ENCODE assay signal across 28 cellular contexts in genomic region chr3:176463610-176464009, GRCh38.
"Had no signal": no experiment of that assay in that cellular context is flagged by ENCODE, and none has a peak within 500 bp of the region (broad histone marks: within the 10 kb centered on the region; RNA-seq: fewer than 3 reads in every experiment).

No MANE protein-coding gene starts in this region.

- H3K4me3 Mint-ChIP-seq: dendritic cell treated with granulocyte-macrophage colony-stimulating factor and Interleukin-4, amounts not matched to agents 40 ng/mL and 50 ng/mL, for 4 days; effector memory CD8-positive, alpha-beta T cell; endodermal cell; mesothelial cell of epicardium; naive B cell had no signal

- FAIRE-seq: endometrium, islet of Langerhans, keratinocyte had no signal

- H3K9me3 ChIP-seq: colonic mucosa, esophagus squamous epithelium, gastrocnemius medialis, heart right ventricle, lower lobe of right lung, mucosa of descending colon had no signal

- H3K4me1 ChIP-seq: colonic mucosa, esophagus squamous epithelium, gastrocnemius medialis, heart right ventricle, left lung, lower lobe of right lung had no signal

- H3K27ac ChIP-seq: colonic mucosa, epithelial cell of prostate, esophagus squamous epithelium, gastrocnemius medialis, heart right ventricle, left lung, lower lobe of right lung had no signal

- H3K27me3 Mint-ChIP-seq: dendritic cell treated with granulocyte-macrophage colony-stimulating factor and Interleukin-4, amounts not matched to agents 40 ng/mL and 50 ng/mL, for 4 days; effector memory CD8-positive, alpha-beta T cell; naive B cell had no signal

- H3K27ac Mint-ChIP-seq: dendritic cell treated with granulocyte-macrophage colony-stimulating factor and Interleukin-4, amounts not matched to agents 40 ng/mL and 50 ng/mL, for 4 days; effector memory CD8-positive, alpha-beta T cell; endodermal cell; mesothelial cell of epicardium; naive B cell had no signal

- ATAC-seq: effector memory CD8-positive, alpha-beta T cell; esophagus mucosa; gastrocnemius medialis; heart right ventricle; left cardiac atrium; left lung; left ventricle myocardium superior; lower lobe of right lung; mucosa of descending colon had no signal

- DNase-seq: colonic mucosa; cortex of kidney; effector CD8-positive, alpha-beta T cell; effector memory CD8-positive, alpha-beta T cell; endodermal cell; erythroblast; esophagus squamous epithelium; foreskin fibroblast; foreskin melanocyte; gastrocnemius medialis; glutamatergic neuron; head of caudate nucleus; heart right ventricle; hippocampal formation; left cardiac atrium; left lung; left ventricle myocardium superior; lower lobe of right lung; mesenchymal stem cell; mucosa of descending colon; naive B cell had no signal

- H3K36me3 Mint-ChIP-seq: mesothelial cell of epicardium, naive B cell had no signal

- H3K27me3 ChIP-seq: colonic mucosa, esophagus squamous epithelium, gastrocnemius medialis, heart right ventricle, left lung had no signal

- H3K4me3 ChIP-seq: colonic mucosa, esophagus squamous epithelium, gastrocnemius medialis, heart right ventricle, left lung, lower lobe of right lung, mucosa of descending colon had no signal

- H3K4me1 Mint-ChIP-seq: endodermal cell, naive B cell had no signal

- H3K36me3 ChIP-seq: colonic mucosa, esophagus squamous epithelium, gastrocnemius medialis, heart right ventricle, left lung, lower lobe of right lung had no signal
